In genomic region chr10:84842593-84842992, GRCh38 we compare ENCODE assay signal across 24 cellular contexts.
"Had no signal": no experiment of that assay in that cellular context is flagged by ENCODE, and none has a peak within 500 bp of the region (broad histone marks: within the 10 kb centered on the region; RNA-seq: fewer than 3 reads in every experiment).

No MANE protein-coding gene starts in this region.

- H3K36me3 Mint-ChIP-seq: activated naive CD4-positive, alpha-beta T cell treated with anti-CD3 and anti-CD28 coated beads, Interleukin-2, amount 50 U/mL, for 72 hours; naive thymus-derived CD4-positive, alpha-beta T cell had no signal

- H3K27me3 ChIP-seq: ascending aorta, breast epithelium, colonic mucosa, sigmoid colon, testis, uterus had no signal

- H3K4me3 Mint-ChIP-seq: activated B cell treated with CpG ODN at 0.5 μM for 24 hours; activated CD4-positive, alpha-beta T cell treated with anti-CD3 and anti-CD28 coated beads for 36 hours; activated T-cell treated with anti-CD3 and anti-CD28 coated beads, Interleukin-2, amount 50 U/mL, for 24 hours; activated T-helper 17 cell treated with anti-CD3 and anti-CD28 coated beads, Interleukin-2, amount 50 U/mL, for 72 hours; naive thymus-derived CD4-positive, alpha-beta T cell; neural crest cell had no signal

- H3K36me3 ChIP-seq: ascending aorta, breast epithelium, colonic mucosa, sigmoid colon, uterus had no signal

- H3K27me3 Mint-ChIP-seq: activated B cell treated with CpG ODN at 0.5 μM for 24 hours; activated T-cell treated with anti-CD3 and anti-CD28 coated beads, Interleukin-2, amount 50 U/mL, for 24 hours had no signal

- H3K27ac ChIP-seq: ascending aorta, breast epithelium, colonic mucosa, sigmoid colon, testis, uterus had no signal

- DNase-seq: activated B cell treated with CpG ODN at 0.5 μM for 24 hours; activated CD4-positive, alpha-beta T cell treated with anti-CD3 and anti-CD28 coated beads for 36 hours; activated CD4-positive, alpha-beta T cell treated with anti-CD3 and anti-CD28 coated beads, Interleukin-2, amount 50 U/mL, for 4 hours; activated CD8-positive, alpha-beta memory T cell treated with anti-CD3 and anti-CD28 coated beads for 24 hours; activated CD8-positive, alpha-beta memory T cell treated with anti-CD3 and anti-CD28 coated beads, Interleukin-2, amount 50 U/mL, for 4 hours; activated T-cell treated with anti-CD3 and anti-CD28 coated beads, Interleukin-2, amount 50 U/mL, for 24 hours; colonic mucosa; left colon; naive thymus-derived CD4-positive, alpha-beta T cell; occipital lobe; posterior cingulate gyrus; sigmoid colon; stimulated activated CD4-positive, alpha-beta T cell treated with anti-CD3 and anti-CD28 coated beads, Interleukin-2, amount 100 ng/mL, for 48 hours; stimulated activated CD8-positive, alpha-beta memory T cell treated with anti-CD3 and anti-CD28 coated beads, Interleukin-4, amount 100 ng/mL, for 48 hours; stimulated activated naive CD4-positive, alpha-beta T cell; T1000; testis; trophoblast cell; uterus had no signal

- H3K9me3 Mint-ChIP-seq: activated B cell treated with CpG ODN at 0.5 μM for 24 hours; activated naive CD4-positive, alpha-beta T cell treated with anti-CD3 and anti-CD28 coated beads, Interleukin-2, amount 50 U/mL, for 72 hours; activated T-cell treated with anti-CD3 and anti-CD28 coated beads, Interleukin-2, amount 50 U/mL, for 24 hours; activated T-helper 17 cell treated with anti-CD3 and anti-CD28 coated beads, Interleukin-2, amount 50 U/mL, for 72 hours; neural crest cell had no signal

- H3K27ac Mint-ChIP-seq: activated B cell treated with CpG ODN at 0.5 μM for 24 hours; activated CD4-positive, alpha-beta T cell treated with anti-CD3 and anti-CD28 coated beads for 36 hours; activated naive CD4-positive, alpha-beta T cell treated with anti-CD3 and anti-CD28 coated beads, Interleukin-2, amount 50 U/mL, for 72 hours; activated T-cell treated with anti-CD3 and anti-CD28 coated beads, Interleukin-2, amount 50 U/mL, for 24 hours; activated T-helper 17 cell treated with anti-CD3 and anti-CD28 coated beads, Interleukin-2, amount 50 U/mL, for 72 hours; naive thymus-derived CD4-positive, alpha-beta T cell had no signal

- ATAC-seq: activated CD4-positive, alpha-beta T cell treated with anti-CD3 and anti-CD28 coated beads for 36 hours; activated naive CD4-positive, alpha-beta T cell treated with anti-CD3 and anti-CD28 coated beads, Interleukin-2, amount 50 U/mL, for 72 hours; activated T-helper 17 cell treated with anti-CD3 and anti-CD28 coated beads, Interleukin-2, amount 50 U/mL, for 72 hours; left colon; naive thymus-derived CD4-positive, alpha-beta T cell had no signal

- H3K4me3 ChIP-seq: ascending aorta, breast epithelium, colonic mucosa, sigmoid colon, testis, uterus had no signal

- H3K4me1 Mint-ChIP-seq: activated B cell treated with CpG ODN at 0.5 μM for 24 hours; activated CD4-positive, alpha-beta T cell treated with anti-CD3 and anti-CD28 coated beads for 36 hours; activated T-helper 17 cell treated with anti-CD3 and anti-CD28 coated beads, Interleukin-2, amount 50 U/mL, for 72 hours; naive thymus-derived CD4-positive, alpha-beta T cell had no signal
